Comparison of ENCODE assay signal across 7 cellular contexts in genomic region chr11:120337133-120337895, GRCh38. TPM values are rescaled to one million over a fixed set of nuclear protein-coding genes. Genes with fewer than 3 reads are reported as not detected.
DNase-seq lines count a peak whose midpoint lies in the region; ATAC-seq and TF ChIP-seq lines count a peak whose summit lies in the region.

No MANE protein-coding gene starts in this region.

- H3K36me3 ChIP-seq in adrenal gland (replicated peaks in 1 of 2) (no peaks in the 10 kb centered on the region), iPS DF 6.9 (ENCODE audit: control insufficient read depth, insufficient read depth, low read length) (no peaks in the 10 kb centered on the region), gastrocnemius medialis (no peaks in the 10 kb centered on the region)

- intact Hi-C loops in adrenal gland (cut with DNase I): loop anchor here (10.0 kb wide), 3 partner anchors 87 to 347 kb away; no protein-coding TSS in a partner anchor
- intact Hi-C loops in gastrocnemius medialis (cut with DNase I; ENCODE audit: low total_unique reads): loop anchor here (2.0 kb wide), 2 partner anchors 55 to 63 kb away; no protein-coding TSS in a partner anchor

- peak overlapping the region; percentile 44 to 97 (median 82) for H3K4me3 ChIP-seq in adrenal gland
- H3K4me3 ChIP-seq in iPS DF 6.9 (ENCODE audit: low read length): peak overlapping the region; percentile 91
- peak overlapping the region; percentile 81 to 96 (median 90) for H3K4me3 ChIP-seq in gastrocnemius medialis

- H3K4me1 ChIP-seq in adrenal gland (replicated peaks in 1 of 2) (peaks cover 22 to 74% of the 10 kb centered on the region in 2 donors), iPS DF 6.9 (ENCODE audit: control insufficient read depth, insufficient read depth, low read length) (peaks cover 2% of the 10 kb centered on the region; the same call in 1 of the 2 replicates), gastrocnemius medialis (peaks cover 38 to 46% of the 10 kb centered on the region in 2 donors)

- peak in 1 of 2 donors; percentile 17 for TF ChIP-seq POLR2A in adrenal gland (IDR thresholded peaks at IDR 0.05)
- TF ChIP-seq POLR2A in gastrocnemius medialis (IDR thresholded peaks at IDR 0.05): no peak

- H3K27ac ChIP-seq in adrenal gland (peak overlapping the region; percentile 55 to 99 (median 97)), iPS DF 6.9 (ENCODE audit: low read length) (no peak overlapping the region), gastrocnemius medialis (peak overlapping the region; percentile 97 to 99 (median 98))

- H3K27me3 ChIP-seq in adrenal gland: no peaks in the 10 kb centered on the region
- H3K27me3 ChIP-seq in iPS DF 6.9 (ENCODE audit: control insufficient read depth, insufficient read depth, low read length): no peaks in the 10 kb centered on the region
- no peaks in the 10 kb centered on the region for H3K27me3 ChIP-seq in gastrocnemius medialis

- ATAC-seq in GM21526 (IDR thresholded peaks at IDR 0.05; ENCODE audit: low FRiP score, unreplicated experiment): peak; percentile 5
- ATAC-seq in gastrocnemius medialis: peak; percentile 1 to 3
- no peak for ATAC-seq in HG03196 (IDR thresholded peaks at IDR 0.05; ENCODE audit: unreplicated experiment)

- no peaks in the 10 kb centered on the region for H3K9me3 ChIP-seq in adrenal gland (replicated peaks in 1 of 3)
- H3K9me3 ChIP-seq in iPS DF 6.9 (ENCODE audit: control insufficient read depth, insufficient read depth, low read length): no peaks in the 10 kb centered on the region
- no peaks in the 10 kb centered on the region for H3K9me3 ChIP-seq in gastrocnemius medialis

- no peak for TF ChIP-seq CTCF in adrenal gland (IDR thresholded peaks at IDR 0.05)
- TF ChIP-seq CTCF in gastrocnemius medialis (IDR thresholded peaks at IDR 0.05 in 4 of 5, conservative IDR thresholded peaks at IDR 0.05 in 1 of 5): no peak

- DNase-seq in NCI-H345 (lab: John Stamatoyannopoulos, UW) (peak; percentile 41), adrenal gland (peak; percentile 60 to 80 (median 65)), iPS DF 6.9 (ENCODE audit: low read depth, low spot score) (no peak), gastrocnemius medialis (peak in 1 of 2 donors; percentile 49), AG08396 (ENCODE audit: low spot score) (no peak)

- in situ Hi-C loops in gastrocnemius medialis (cut with MboI; ENCODE audit: low sequenced_read_pairs in 4 of 4): loop anchor here in 2 of 4 donors (25.0 kb wide), 1 partner anchor 100 kb away; no protein-coding TSS in a partner anchor

- WGBS in adrenal gland, 4 donors: 1 to 6% (median 2%) methylated on average over 12 to 21 of the region's 21 CpGs
- WGBS in iPS DF 6.9 (ENCODE audit: insufficient coverage, insufficient read length): no CpG with 5 or more reads among the region's 21 CpGs

RNA-seq across cellular contexts. Expression of gene ARHGEF12, which starts 1.1 kb away (rescaled TPM):
- total RNA-seq in adrenal gland (100 to 1,000 TPM in 5 of 8 donors, 10 to 100 TPM in 3; 86.0 to 125 (median 109) TPM), gastrocnemius medialis (10 to 100 TPM; 52.9 to 77.3 (median 61.4) TPM)
- 10 to 100 TPM; 20.2 to 49.3 (median 24.5) TPM for polyA plus RNA-seq in adrenal gland

RNA-seq across cellular contexts. Expression of gene TLCD5, which starts 12.2 kb away (rescaled TPM):
- total RNA-seq in adrenal gland (10 to 100 TPM in 7 of 8 donors, 1 to 10 TPM in 1; 9.4 to 24.4 (median 15.4) TPM), gastrocnemius medialis (1 to 10 TPM in 1 of 4 donors, under 1 TPM in 3; 0.27 to 1.0 (median 0.70) TPM)
- polyA plus RNA-seq in adrenal gland: 10 to 100 TPM in 2 of 3 donors, 1 to 10 TPM in 1; 5.8 to 12.9 (median 11.1) TPM

Comparison
In these comparisons a context has a peak if more than half of its experiments do, and no peak if none do; other contexts are left out.
1. DNase-seq: peak in NCI-H345 (single experiment) and adrenal gland (7 of 7); none in iPS DF 6.9 (single experiment) and AG08396 (single experiment).
2. RNA of gene TLCD5, which starts 12.2 kb away (total RNA-seq): 9.4 to 24.4 TPM in adrenal gland; 0.27 to 1.0 TPM in gastrocnemius medialis; every median in the first group is over 4 times any median in the second.
3. Peak in every context shown above with its lines, with median percentiles within 50 percentile points of each other: H3K4me3 ChIP-seq.